Comparison of ENCODE assay signal across 10 cellular contexts in the genomic region with DNA sequence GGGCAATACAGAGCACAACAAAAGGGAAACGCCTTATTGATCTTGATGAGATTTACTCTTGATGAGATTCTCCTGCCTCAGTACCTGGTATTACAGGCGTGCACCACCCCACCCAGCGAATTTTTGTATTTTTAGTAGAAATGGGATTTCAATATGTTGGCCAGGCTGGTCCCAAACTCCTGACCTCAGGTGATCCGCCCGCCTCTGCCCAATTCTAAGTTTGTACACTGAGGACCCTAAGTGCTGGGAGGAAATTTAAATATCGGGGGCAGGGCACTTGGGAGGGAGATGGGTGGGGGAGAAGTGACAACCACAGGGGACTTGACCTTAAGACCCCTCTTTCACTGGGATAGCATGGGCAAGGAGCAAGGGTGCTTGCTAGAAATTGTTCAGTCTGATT. TPM values are rescaled to one million over a fixed set of nuclear protein-coding genes. Genes with fewer than 3 reads are reported as not detected.
DNase-seq lines count a peak whose midpoint lies in the region; ATAC-seq, FAIRE-seq and TF ChIP-seq lines count a peak whose summit lies in the region.
"Had no signal": no experiment of that assay in that cellular context is flagged by ENCODE, and none has a peak within 500 bp of the region (broad histone marks: within the 10 kb centered on the region; RNA-seq: fewer than 3 reads in every experiment).

No MANE protein-coding gene starts in this region.

- H3K27me3 ChIP-seq in Peyer's patch (no peaks in the 10 kb centered on the region), psoas muscle (ENCODE audit: insufficient read depth in 3 of 3, low read length in 2 of 3) (no peaks in the 10 kb centered on the region), ascending aorta (no peaks in the 10 kb centered on the region)

- H3K27ac ChIP-seq in Peyer's patch (peak overlapping the region in 3 of 4 donors; percentile 26 to 100 (median 100)), epithelial cell of prostate (peak overlapping the region; percentile 92), psoas muscle (no peak overlapping the region), ascending aorta (peak overlapping the region in 1 of 2 donors; percentile 18)

- no peak for TF ChIP-seq CTCF in Peyer's patch (IDR thresholded peaks at IDR 0.05)
- TF ChIP-seq CTCF in psoas muscle (IDR thresholded peaks at IDR 0.05): no peak
- TF ChIP-seq CTCF in ascending aorta (IDR thresholded peaks at IDR 0.05): no peak

- peak overlapping the region in 2 of 4 donors; percentile 87 to 92 for H3K4me3 ChIP-seq in Peyer's patch
- H3K4me3 ChIP-seq in psoas muscle: peak overlapping the region; percentile 75
- H3K4me3 ChIP-seq in ascending aorta: no peak overlapping the region

- intact Hi-C loops in psoas muscle (cut with DNase I) (loop anchor here in 1 of 2 donors (5.0 kb wide), 1 partner anchor 42 kb away; a partner anchor contains a TSS), ascending aorta (cut with DNase I) (loop anchor here (10.0 kb wide), 1 partner anchor 180 kb away; a partner anchor contains a TSS)

- whole genome bisulfite sequencing in psoas muscle, 3 donors: 84 to 91% (median 86%) methylated on average over 6 of the region's 6 CpGs

- FAIRE-seq in GM12891 (lab: Jason Lieb, UNC): no peak

- H3K9me3 ChIP-seq in Peyer's patch: no peaks in the 10 kb centered on the region
- H3K9me3 ChIP-seq in psoas muscle: no peaks in the 10 kb centered on the region
- no peaks in the 10 kb centered on the region for H3K9me3 ChIP-seq in ascending aorta

- in situ Hi-C loops in G401 (cut with HindIII; ENCODE audit: low sequenced_read_pairs): no loop called here

- H3K4me1 ChIP-seq in Peyer's patch (peaks cover 0 to 57% (median 19%) of the 10 kb centered on the region in 4 donors), psoas muscle (peaks cover 36% of the 10 kb centered on the region), ascending aorta (peaks cover 7 to 36% of the 10 kb centered on the region in 2 donors)

- DNase-seq in GM12891 (ENCODE audit: insufficient read length, low spot score) (no peak), Peyer's patch (no peak), epithelial cell of prostate (ENCODE audit: low read depth, low spot score) (no peak), psoas muscle (no peak), ascending aorta (ENCODE audit: low spot score in 2 of 2) (no peak), G401 (ENCODE audit: low spot score) (no peak), mesenteric fat pad (ENCODE audit: low spot score) (no peak), OCI-M1 (lab: John Stamatoyannopoulos, UW) (no peak)
- DNase-seq: NCI-H2227 treated with DMSO at 0.1 percent for 48 hours; stimulated activated CD4-positive, alpha-beta T cell treated with anti-CD3 and anti-CD28 coated beads, Interleukin-15, amount 100 ng/mL, for 24 hours had no signal

- H3K36me3 ChIP-seq in Peyer's patch (peaks cover 0 to 45% (median 0%) of the 10 kb centered on the region in 3 donors), psoas muscle (ENCODE audit: insufficient read depth in 1 of 2, low read depth in 1 of 2) (peaks cover 11 to 62% of the 10 kb centered on the region in 2 donors), ascending aorta (peaks cover 44 to 48% of the 10 kb centered on the region in 2 donors)

- TF ChIP-seq POLR2A in GM12891 (IDR thresholded peaks at IDR 0.05; ENCODE audit: low read depth, low read length) (0 out of 2 replicates have a peak, but pooled peaks have one; percentile 12), Peyer's patch (IDR thresholded peaks at IDR 0.05) (no peak)

- no peak for ATAC-seq in psoas muscle

TF ChIP-seq in GM12891, 5 proteins besides CTCF, POLR2A, EP300 and RAD21:
- TF ChIP-seq POLR2AphosphoS5 (IDR thresholded peaks at IDR 0.05; ENCODE audit: low read depth, low read length) (no peak), TAF1 (IDR thresholded peaks at IDR 0.05; ENCODE audit: low read depth, low read length) (no peak), PAX5 (IDR thresholded peaks at IDR 0.05; ENCODE audit: insufficient read depth, low read length, severe bottlenecking) (no peak), SPI1 (IDR thresholded peaks at IDR 0.05; ENCODE audit: low read depth, low read length) (no peak), POU2F2 (IDR thresholded peaks at IDR 0.05; ENCODE audit: low read depth, low read length) (no peak)

RNA-seq across cellular contexts. Expression of a gene that starts 14.1 kb away (rescaled TPM):
- polyA plus RNA-seq in GM12891 (2012; ENCODE audit: low read depth, missing spikeins): 143 TPM
- total RNA-seq in Peyer's patch (100 to 1,000 TPM; 145 to 177 (median 160) TPM), psoas muscle (100 to 1,000 TPM in 2 of 4 donors, 10 to 100 TPM in 2; 68.0 to 154 (median 110) TPM), ascending aorta (101 TPM), mesenteric fat pad (184 TPM)
- polyA plus RNA-seq in psoas muscle: 100 to 1,000 TPM in 1 of 3 donors, 10 to 100 TPM in 2; 62.1 to 126 (median 75.2) TPM
- 344 and 404 TPM in 2 replicates for total RNA-seq in G401 (2014; rRNA removed; shearing (Covaris generic))

RNA-seq across cellular contexts. Expression of a gene that starts 23.4 kb away (rescaled TPM):
- not detected for polyA plus RNA-seq in GM12891 (2012; ENCODE audit: low read depth, missing spikeins)
- total RNA-seq in Peyer's patch (not detected), psoas muscle (1 to 10 TPM in 1 of 4 donors, not detected in 3; 3.0 TPM), ascending aorta (not detected), mesenteric fat pad (not detected)
- under 1 TPM in 2 of 3 donors, not detected in 1; 0.18 to 0.74 TPM for polyA plus RNA-seq in psoas muscle
- not detected in 2 replicates for total RNA-seq in G401 (2014; rRNA removed; shearing (Covaris generic))

RNA-seq across cellular contexts. Expression of a gene that starts 42.0 kb away (rescaled TPM):
- polyA plus RNA-seq in GM12891 (2012; ENCODE audit: low read depth, missing spikeins): 0.83 TPM
- total RNA-seq in Peyer's patch (10 to 100 TPM; 21.5 to 51.7 (median 26.9) TPM), psoas muscle (1 to 10 TPM; 1.2 to 2.1 (median 1.5) TPM), ascending aorta (3.9 TPM), mesenteric fat pad (3.9 TPM)
- 1 to 10 TPM; 2.0 to 9.8 (median 2.5) TPM for polyA plus RNA-seq in psoas muscle
- total RNA-seq in G401 (2014; rRNA removed; shearing (Covaris generic)): 6.7 and 10.5 TPM in 2 replicates
